Comparison of ENCODE assay signal across 14 cellular contexts in the genomic region with DNA sequence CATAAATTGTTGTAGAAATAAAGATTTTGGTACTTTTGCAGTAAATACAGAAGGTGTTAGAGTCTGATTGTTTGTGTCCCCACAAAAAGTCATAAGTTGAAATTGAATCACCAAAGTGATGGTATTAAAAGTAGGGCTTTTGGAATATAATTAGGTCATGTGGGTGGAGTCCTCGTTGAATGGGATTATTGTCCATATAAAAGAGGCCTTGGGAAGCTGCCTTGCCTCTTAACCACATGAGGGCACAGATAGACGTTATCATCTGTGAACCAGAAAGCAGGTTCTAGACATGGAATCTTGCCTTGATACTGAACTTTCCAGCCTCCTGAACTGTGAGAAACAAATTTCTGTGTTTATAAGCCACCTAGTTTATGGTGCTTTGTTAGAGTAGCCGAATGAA.
DNase-seq lines count a peak whose midpoint lies in the region; ATAC-seq and TF ChIP-seq lines count a peak whose summit lies in the region.
"Had no signal": no experiment of that assay in that cellular context is flagged by ENCODE, and none has a peak within 500 bp of the region (broad histone marks: within the 10 kb centered on the region; RNA-seq: fewer than 3 reads in every experiment).

No MANE protein-coding gene starts in this region.

- H3K4me1 Mint-ChIP-seq in mesothelial cell of epicardium: no peaks in the 10 kb centered on the region
- H3K4me1 Mint-ChIP-seq: GM23338 had no signal

- TF ChIP-seq CTCF in omental fat pad (IDR thresholded peaks at IDR 0.05) (no peak), mesothelial cell of epicardium (IDR thresholded peaks at IDR 0.05; ENCODE audit: unreplicated experiment) (no peak)

- H3K27me3 Mint-ChIP-seq in mesothelial cell of epicardium (ENCODE audit: low read depth): no peaks in the 10 kb centered on the region

- intact Hi-C loops in posterior vena cava (cut with DNase I): no loop called here

- H3K36me3 Mint-ChIP-seq in mesothelial cell of epicardium: no peaks in the 10 kb centered on the region
- H3K36me3 Mint-ChIP-seq: CD4-positive, CD25-positive, alpha-beta regulatory T cell had no signal

- no peak for ATAC-seq in omental fat pad (ENCODE audit: low FRiP score)
- ATAC-seq: GM23338 had no signal

- H3K4me3 Mint-ChIP-seq in mesothelial cell of epicardium: no peak overlapping the region
- H3K4me3 Mint-ChIP-seq: CD4-positive, CD25-positive, alpha-beta regulatory T cell; GM23338 had no signal

- H3K27ac Mint-ChIP-seq in mesothelial cell of epicardium: no peak overlapping the region
- H3K27ac Mint-ChIP-seq: CD4-positive, CD25-positive, alpha-beta regulatory T cell; GM23338 had no signal

- DNase-seq in NCI-H82 (lab: John Stamatoyannopoulos, UW) (peak; percentile 14), NCI-H82 treated with DMSO at 0.1 percent for 48 hours (lab: John Stamatoyannopoulos, UW; ENCODE audit: unreplicated experiment) (no peak), foreskin melanocyte (peak; percentile 51), pons (ENCODE audit: low spot score) (peak; percentile 23), omental fat pad (ENCODE audit: low spot score) (no peak), posterior vena cava (ENCODE audit: low spot score) (no peak), mesothelial cell of epicardium (ENCODE audit: low spot score in 2 of 2, unreplicated experiment in 2 of 2) (no peak)
- DNase-seq: ACHN; Calu3; CD4-positive, CD25-positive, alpha-beta regulatory T cell; DMS 273 treated with DMSO at 0.1 percent for 48 hours; H7; IMR-90 had no signal

- no peaks in the 10 kb centered on the region for H3K9me3 Mint-ChIP-seq in mesothelial cell of epicardium
- H3K9me3 Mint-ChIP-seq: GM23338 had no signal

Comparison
In these comparisons a context has a peak if more than half of its experiments do, and no peak if none do; other contexts are left out.
1. DNase-seq: peak in NCI-H82 (single experiment), foreskin melanocyte (single experiment) and pons (single experiment); none in NCI-H82 treated with DMSO at 0.1 percent for 48 hours (single experiment), omental fat pad (single experiment), posterior vena cava (single experiment) and mesothelial cell of epicardium (0 of 2).